Comparison of ENCODE assay signal across 8 cellular contexts in genomic region chr6:135880066-135880972, GRCh38. TPM values are rescaled to one million over a fixed set of nuclear protein-coding genes. Genes with fewer than 3 reads are reported as not detected.
DNase-seq lines count a peak whose midpoint lies in the region; ATAC-seq, FAIRE-seq and TF ChIP-seq lines count a peak whose summit lies in the region.

No MANE protein-coding gene starts in this region.

- H3K4me2 ChIP-seq in osteoblast (ENCODE audit: insufficient read depth, low read length): peak overlapping the region; percentile 92

- peaks cover 12% of the 10 kb centered on the region for H3K4me1 ChIP-seq in ACC112 (ENCODE audit: control insufficient read depth, insufficient read depth, low read length, unreplicated experiment)
- peaks cover 37% of the 10 kb centered on the region for H3K4me1 ChIP-seq in osteoblast (ENCODE audit: insufficient read depth, low read length)
- H3K4me1 ChIP-seq in HAP-1: no peaks in the 10 kb centered on the region

- no peaks in the 10 kb centered on the region for H4K20me1 ChIP-seq in osteoblast (ENCODE audit: insufficient read depth, low read length)

- H3K79me2 ChIP-seq in ACC112 (ENCODE audit: control insufficient read depth, insufficient read depth, low read length, unreplicated experiment) (no peaks in the 10 kb centered on the region), osteoblast (ENCODE audit: insufficient read depth, low read length) (peaks cover 26% of the 10 kb centered on the region)

- peak; percentile 96 for ATAC-seq in HG03378 (IDR thresholded peaks at IDR 0.05; ENCODE audit: unreplicated experiment)

- DNase-seq in GM19239 (ENCODE audit: insufficient read length, low spot score): peak; percentile 28
- no peak for DNase-seq in dorsolateral prefrontal cortex
- peak; percentile 71 for DNase-seq in osteoblast (ENCODE audit: insufficient read length, low spot score, missing footprints)
- DNase-seq in HAP-1 (ENCODE audit: low spot score in 2 of 2): no peak
- no peak for DNase-seq in GF-D8 (lab: John Stamatoyannopoulos, UW)

- intact Hi-C loops in dorsolateral prefrontal cortex (cut with DNase I): no loop called here

- H2AFZ ChIP-seq in ACC112 (ENCODE audit: low read length, unreplicated experiment) (peak overlapping the region; percentile 96), osteoblast (ENCODE audit: low read length) (peak overlapping the region; percentile 75)

- in situ Hi-C loops in HAP-1 (cut with MboI; ENCODE audit: low sequenced_read_pairs): no loop called here

- H3K9me3 ChIP-seq in osteoblast (ENCODE audit: low read depth, low read length): no peaks in the 10 kb centered on the region
- no peaks in the 10 kb centered on the region for H3K9me3 ChIP-seq in HAP-1

- peak overlapping the region; percentile 70 for H3K4me3 ChIP-seq in ACC112 (ENCODE audit: low read depth, low read length)
- H3K4me3 ChIP-seq in WI38 (ENCODE audit: low read depth, low read length): peak overlapping the region; percentile 51
- H3K4me3 ChIP-seq in dorsolateral prefrontal cortex: peak overlapping the region in 37 of 59 donors; percentile 0 to 51 (median 27)
- peak overlapping the region; percentile 66 for H3K4me3 ChIP-seq in osteoblast (ENCODE audit: insufficient read depth, low read length)
- H3K4me3 ChIP-seq in HAP-1: no peak overlapping the region

- H3K27me3 ChIP-seq in ACC112 (ENCODE audit: insufficient read depth, low read length) (no peaks in the 10 kb centered on the region), dorsolateral prefrontal cortex (no peaks in the 10 kb centered on the region), osteoblast (ENCODE audit: insufficient read depth, low read length) (no peaks in the 10 kb centered on the region), HAP-1 (ENCODE audit: low read depth) (no peaks in the 10 kb centered on the region; the same call in 1 of the 2 replicates)

- H3K36me3 ChIP-seq in ACC112 (ENCODE audit: insufficient read depth, low read length) (no peaks in the 10 kb centered on the region), osteoblast (ENCODE audit: insufficient read depth, low read length) (no peaks in the 10 kb centered on the region), HAP-1 (replicated peaks) (no peaks in the 10 kb centered on the region)

- TF ChIP-seq CTCF in WI38 (IDR thresholded peaks at IDR 0.05; ENCODE audit: low read depth, low read length): no peak
- no peak for TF ChIP-seq CTCF in dorsolateral prefrontal cortex (IDR thresholded peaks at IDR 0.05 in 54 of 56, conservative IDR thresholded peaks at IDR 0.05 in 2 of 56; ENCODE audit: low read depth in 1 of 56, partially characterized antibody in 56 of 56)
- no peak for TF ChIP-seq CTCF in osteoblast (IDR thresholded peaks at IDR 0.05; ENCODE audit: extremely low read depth, low read depth, low read length)

- FAIRE-seq in GM19239 (lab: Jason Lieb, UNC): peak; percentile 99

- H3K27ac ChIP-seq in ACC112 (ENCODE audit: low read depth, low read length) (peak overlapping the region; percentile 35), dorsolateral prefrontal cortex (peak overlapping the region in 37 of 59 donors; percentile 1 to 75 (median 36)), osteoblast (ENCODE audit: low read depth, low read length) (peak overlapping the region; percentile 85)

RNA-seq across cellular contexts. Expression of gene PDE7B, which starts 28.8 kb away (rescaled TPM):
- total RNA-seq in dorsolateral prefrontal cortex (10 to 100 TPM in 116 of 120 experiments, 1 to 10 TPM in 4; 7.9 to 33.2 (median 16.3) TPM), osteoblast (25.3 and 33.9 TPM in 2 replicates)

Comparison
In these comparisons a context has a peak if more than half of its experiments do, and no peak if none do; other contexts are left out.
1. H3K27ac ChIP-seq: peak in every context shown above with its lines; median percentile 85 in osteoblast; 36 in dorsolateral prefrontal cortex; 35 in ACC112.
2. DNase-seq: peak in GM19239 (single experiment) and osteoblast (single experiment); none in dorsolateral prefrontal cortex (0 of 10), HAP-1 (0 of 2) and GF-D8 (single experiment).